ENCODE assay signal across 19 cellular contexts in the genomic region with DNA sequence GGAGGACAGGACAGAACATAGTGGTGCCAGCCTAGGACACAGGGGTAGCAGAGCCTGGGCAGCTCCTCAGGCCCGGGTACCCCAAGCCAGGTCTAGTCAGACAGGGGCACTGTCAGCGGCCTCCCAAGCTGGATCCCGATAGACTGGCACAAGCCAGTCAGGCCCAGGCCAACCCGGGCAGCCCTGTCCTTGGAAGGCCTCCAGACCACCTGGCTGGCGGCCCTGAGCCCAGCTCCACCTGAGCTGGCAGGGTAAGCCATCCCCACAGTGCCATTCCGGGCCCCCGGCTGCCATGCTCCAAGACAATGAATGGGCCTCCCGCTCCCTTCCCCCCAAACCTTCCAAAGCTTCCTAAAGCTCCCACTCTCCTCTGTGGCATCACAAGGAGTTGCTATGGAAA.
A peak's percentile ranks its signal among the peaks of the same experiment; 100 is the strongest.
DNase-seq lines count a peak whose midpoint lies in the region; ATAC-seq and TF ChIP-seq lines count a peak whose summit lies in the region.
"Had no signal": no experiment of that assay in that cellular context is flagged by ENCODE, and none has a peak within 500 bp of the region (broad histone marks: within the 10 kb centered on the region; RNA-seq: fewer than 3 reads in every experiment).

No MANE protein-coding gene starts in this region.

- TF ChIP-seq CTCF in C4-2B (conservative IDR thresholded peaks at IDR 0.05), result no peak

- no peaks in the 10 kb centered on the region for H3K79me1 ChIP-seq in neuronal stem cell (ENCODE audit: low read depth, low read length)

- no peak overlapping the region for H2BK12ac ChIP-seq in neuronal stem cell (ENCODE audit: low read length)

- H3K9ac ChIP-seq in neuronal stem cell (ENCODE audit: low read depth, low read length, poor library complexity), result peak overlapping the region; percentile 35
- H3K9ac ChIP-seq: BLaER1, SK-N-SH had no signal

- peak overlapping the region; percentile 86 for H3K18ac ChIP-seq in neuronal stem cell (ENCODE audit: low read length)

- peak overlapping the region; percentile 73 for H2AK5ac ChIP-seq in neuronal stem cell (ENCODE audit: low read depth, low read length)

- peak overlapping the region; percentile 63 for H3K27ac ChIP-seq in C4-2B
- H3K27ac ChIP-seq in neuronal stem cell (replicated peaks; ENCODE audit: low read length), result no peak overlapping the region
- H3K27ac ChIP-seq: 22Rv1, BLaER1 had no signal

- ATAC-seq in HG03439 (IDR thresholded peaks at IDR 0.05; ENCODE audit: unreplicated experiment), result no peak
- ATAC-seq: GM23338, Panc1, Right ventricle myocardium inferior had no signal

- peak overlapping the region; percentile 90 for H3K14ac ChIP-seq in neuronal stem cell (ENCODE audit: low read length)

- no peak overlapping the region for H4K91ac ChIP-seq in neuronal stem cell (ENCODE audit: low read depth, low read length, poor library complexity)

- H4K8ac ChIP-seq in neuronal stem cell (ENCODE audit: low read depth, low read length), result no peak overlapping the region

- no peaks in the 10 kb centered on the region for H3K9me3 ChIP-seq in neuronal stem cell (replicated peaks in 1 of 2; ENCODE audit: control insufficient read depth in 2 of 2, insufficient read depth in 1 of 2, low read depth in 1 of 2, low read length in 2 of 2)
- H3K9me3 ChIP-seq: BLaER1, SK-N-SH had no signal

- peak overlapping the region; percentile 1 for H2BK15ac ChIP-seq in neuronal stem cell (ENCODE audit: low read length)

- no peak overlapping the region for H3K4me2 ChIP-seq in neuronal stem cell (ENCODE audit: insufficient read depth, low read length, poor library complexity, severe bottlenecking)
- H3K4me2 ChIP-seq: BLaER1, GM23338, SK-N-SH had no signal

- H3K23ac ChIP-seq in neuronal stem cell (ENCODE audit: low read depth, low read length, poor library complexity), result no peak overlapping the region

- no CpG with 5 or more reads among the region's 8 CpGs for WGBS in neuronal stem cell (ENCODE audit: extremely low coverage in 2 of 2, insufficient read length in 2 of 2, insufficient replicate concordance in 1 of 2), 2 donors

- H2AFZ ChIP-seq in neuronal stem cell (ENCODE audit: low read length), result no peak overlapping the region
- H2AFZ ChIP-seq: GM23338 had no signal

- H3K4me3 ChIP-seq in neuronal stem cell (ENCODE audit: low read length in 2 of 2), result no peak overlapping the region
- H3K4me3 ChIP-seq: BLaER1, GM23338 had no signal

- H3K4me1 ChIP-seq in neuronal stem cell (ENCODE audit: control insufficient read depth in 2 of 2, insufficient read depth in 1 of 2, low read depth in 1 of 2, low read length in 2 of 2), result peaks cover 0 to 13% of the 10 kb centered on the region in 2 donors
- H3K4me1 ChIP-seq: BLaER1 had no signal

- peaks cover 0 to 25% (median 0%) of the 10 kb centered on the region in 3 experiments for H3K27me3 ChIP-seq in neuronal stem cell (ENCODE audit: control insufficient read depth in 3 of 3, insufficient read depth in 3 of 3, low read depth in 1 of 3, low read length in 3 of 3)
- H3K27me3 ChIP-seq: BLaER1 had no signal

- H3K36me3 ChIP-seq in neuronal stem cell (replicated peaks in 1 of 2; ENCODE audit: control insufficient read depth in 2 of 2, insufficient read depth in 2 of 2, low read length in 2 of 2), result no peaks in the 10 kb centered on the region
- H3K36me3 ChIP-seq: BLaER1 had no signal

- H2BK120ac ChIP-seq in neuronal stem cell (ENCODE audit: low read depth, low read length), result no peak overlapping the region

- DNase-seq in DMS79 (lab: John Stamatoyannopoulos, UW) (peak; percentile 42), DMS79 treated with DMSO at 0.1 percent for 48 hours (lab: John Stamatoyannopoulos, UW) (no peak), cerebellar cortex (ENCODE audit: low spot score) (peak; percentile 86), neuronal stem cell (ENCODE audit: low spot score) (no peak), HCEC 1CT (no peak)
- no peak for DNase-seq in activated naive CD4-positive, alpha-beta T cell (lab: John Stamatoyannopoulos, UW)
- DNase-seq: CD8-positive, alpha-beta memory T cell; Kasumi-1; NCI-H187 treated with DMSO at 0.1 percent for 48 hours; NCI-H2171; NCI-H774; SK-N-SH had no signal

- H3K4ac ChIP-seq in neuronal stem cell (ENCODE audit: low read length), result no peak overlapping the region

- H2BK5ac ChIP-seq in neuronal stem cell (ENCODE audit: low read length), result no peak overlapping the region

Comparison
In these comparisons a context has a peak if more than half of its experiments do, and no peak if none do; other contexts are left out.
1. DNase-seq: peak in DMS79 (single experiment) and cerebellar cortex (single experiment); none in DMS79 treated with DMSO at 0.1 percent for 48 hours (single experiment), neuronal stem cell (single experiment), activated naive CD4-positive, alpha-beta T cell (0 of 4) and HCEC 1CT (single experiment).